Comparison of ENCODE assay signal across 31 cellular contexts in the genomic region with DNA sequence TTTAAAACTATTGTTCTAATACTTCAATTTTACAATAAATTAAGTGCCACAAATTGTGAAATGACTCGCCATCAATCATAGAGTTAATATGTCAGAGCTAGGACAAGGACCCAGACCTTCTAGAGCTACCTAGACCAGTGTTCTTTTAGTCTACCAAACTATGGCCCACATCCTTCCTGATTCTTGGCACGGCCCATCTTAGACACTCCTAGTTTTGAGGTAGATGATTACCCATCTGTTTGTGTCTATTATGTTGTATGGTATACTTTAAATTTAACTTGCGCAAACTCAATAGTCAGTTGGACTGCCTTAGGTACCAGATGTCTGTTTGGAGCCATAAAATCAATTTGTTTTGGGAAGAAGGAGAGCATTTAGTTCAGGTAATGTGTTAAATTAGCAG. TPM values are rescaled to one million over a fixed set of nuclear protein-coding genes. Genes with fewer than 3 reads are reported as not detected.
"Had no signal": no experiment of that assay in that cellular context is flagged by ENCODE, and none has a peak within 500 bp of the region (broad histone marks: within the 10 kb centered on the region; RNA-seq: fewer than 3 reads in every experiment).

No MANE protein-coding gene starts in this region.

- H3K4me3 ChIP-seq: heart left ventricle, lower lobe of right lung, neural progenitor cell, ovary, smooth muscle cell, stomach, testis, thyroid gland, transverse colon, upper lobe of left lung, vagina had no signal

- H3K36me3 ChIP-seq: ovary had no signal

- ATAC-seq: heart left ventricle; left ventricle myocardium superior; lower lobe of right lung; natural killer cell; right cardiac atrium; stimulated activated naive B cell treated with anti-CD40 and anti-IgM and Interleukin-4, amounts not matched to agents 10 μg/mL and 1 μg/mL and 100 μg/mL, for 72 hours; stimulated activated naive CD8-positive, alpha-beta T cell treated with anti-CD3 and anti-CD28 coated beads, Interleukin-15, Interleukin-2, amounts not matched to agents 100 U/mL and 50 U/mL, for 24 hours had no signal

- H3K4me1 ChIP-seq: heart left ventricle, lower lobe of right lung, neural progenitor cell, testis, thyroid gland, transverse colon, upper lobe of left lung, vagina had no signal

- H3K27ac ChIP-seq: heart left ventricle, lower lobe of right lung, neural progenitor cell, neutrophil, ovary, stomach, testis, thyroid gland, transverse colon, upper lobe of left lung, vagina had no signal

- H3K27me3 ChIP-seq: heart left ventricle, neural progenitor cell, neutrophil, ovary, stomach, testis, thyroid gland, transverse colon, upper lobe of left lung, vagina had no signal

- DNase-seq: heart left ventricle; hypothalamus; immature natural killer cell; kidney; left ventricle myocardium superior; lower lobe of right lung; mammary epithelial cell; mesenchymal stem cell; naive B cell; natural killer cell; nephron progenitor cell; occipital lobe; ovary; retina; right cardiac atrium; stimulated activated CD4-positive, alpha-beta T cell treated with anti-CD3 and anti-CD28 coated beads, Interleukin-12 subunit alpha, Interleukin-12 subunit beta, amount 100 ng/mL, for 4 hours; stimulated activated CD4-positive, alpha-beta T cell treated with anti-CD3 and anti-CD28 coated beads, Interleukin-15, amount 100 ng/mL, for 24 hours; stimulated activated CD4-positive, alpha-beta T cell treated with anti-CD3 and anti-CD28 coated beads, Interleukin-2, amount 100 ng/mL, for 24 hours; stimulated activated CD4-positive, alpha-beta T cell treated with anti-CD3 and anti-CD28 coated beads, Interleukin-4, amount 100 ng/mL, for 1 hour; stimulated activated naive B cell treated with anti-CD40 and anti-IgM and Interleukin-4, amounts not matched to agents 10 μg/mL and 1 μg/mL and 100 μg/mL, for 72 hours; stimulated activated naive CD8-positive, alpha-beta T cell treated with anti-CD3 and anti-CD28 coated beads, Interleukin-15, Interleukin-2, amounts not matched to agents 100 U/mL and 50 U/mL, for 24 hours; stomach; testis; thyroid gland; transverse colon; upper lobe of left lung had no signal

- H3K9me3 ChIP-seq: heart left ventricle, lower lobe of right lung, neutrophil, ovary, stomach, testis, thyroid gland, transverse colon, upper lobe of left lung, vagina had no signal

RNA-seq across cellular contexts. Expression of a gene that starts 45.3 kb away (rescaled TPM):
- total RNA-seq: heart left ventricle, left ventricle myocardium superior, lower lobe of right lung, mammary epithelial cell, natural killer cell, occipital lobe, right cardiac atrium, skeletal muscle tissue, thyroid gland, vagina had no signal
